In the genomic region with DNA sequence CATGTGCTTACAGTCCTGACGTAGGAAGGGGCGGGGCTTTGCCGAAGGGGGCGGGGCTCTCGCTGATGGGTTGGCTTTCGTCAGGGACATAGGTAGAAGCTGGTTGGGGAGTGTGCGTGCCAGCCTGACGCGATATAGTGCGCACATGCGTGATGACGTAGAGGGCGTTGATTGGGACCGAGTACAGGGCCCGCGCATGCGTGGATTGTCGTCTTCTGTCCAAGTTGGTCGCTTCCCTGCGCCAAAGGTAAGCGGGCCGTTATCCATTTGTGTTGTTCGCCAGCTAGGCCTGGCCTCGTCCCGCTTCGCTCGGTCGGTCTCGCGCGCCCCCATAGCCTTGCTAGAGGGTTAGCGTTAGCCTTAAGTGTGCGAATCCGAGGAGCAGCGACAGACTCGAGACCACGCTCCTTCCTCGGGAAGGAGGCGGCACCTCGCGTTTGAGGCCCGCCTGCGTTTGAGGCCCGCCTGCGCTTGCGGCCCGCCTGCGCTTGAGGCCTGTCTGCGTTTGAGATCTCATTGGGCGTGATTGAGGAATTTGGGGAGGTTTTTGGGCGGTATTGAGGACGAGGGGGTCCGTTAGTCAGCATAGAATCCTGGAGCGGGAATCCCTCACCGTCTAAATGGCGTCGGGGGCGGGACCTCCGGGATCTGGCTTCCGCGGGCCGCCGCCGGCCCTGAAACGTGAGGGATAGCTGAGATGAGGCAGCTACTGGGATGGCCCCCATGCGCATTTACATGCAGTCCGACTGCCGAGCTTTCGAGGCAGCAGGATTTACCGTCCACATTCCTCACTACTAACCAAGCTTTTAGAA, we compare ENCODE assay signal across 8 cellular contexts. TPM values are rescaled to one million over a fixed set of nuclear protein-coding genes. Genes with fewer than 3 reads are reported as not detected.
DNase-seq lines count a peak whose midpoint lies in the region; ATAC-seq, FAIRE-seq and TF ChIP-seq lines count a peak whose summit lies in the region.

Gene XRCC6 (plus strand): TSS at position 197 of the 812 bp plus-strand sequence. CDS start 710 bp downstream, outside the sequence.

- intact Hi-C loops in HepG2 (cut with micrococcal nuclease; ENCODE audit: unreplicated experiment), result no loop called here

- whole genome bisulfite sequencing in HepG2 (ENCODE audit: low lambda C conversion rate), result 0% methylated on average over 26 of the region's 70 CpGs

- peak within 1 kb of the TSS; percentile 99 for H3K9ac ChIP-seq in HepG2 (ENCODE audit: insufficient read depth, low read depth, low read length)

- peaks cover 67% of the 10 kb centered on the region for H3K4me1 ChIP-seq in HepG2 (ENCODE audit: insufficient read depth, low read length)

- POLR2A ChIA-PET in HepG2 (lab: Yijun Ruan, JAX), result interaction anchor here (0.6 to 5.2 kb wide), 37 partner anchors 9 to 326 kb away, joined by 3 to 78 read pairs (median 5); partner anchors contain the start of genes CENPM, CSDC2, PHF5A and PMM1

- CTCF ChIA-PET in HepG2 (lab: Yijun Ruan, JAX; ENCODE audit: low intra/inter-chr PET ratio, low total read pairs), result no interaction called here

- peaks cover 50% of the 10 kb centered on the region for H3K79me2 ChIP-seq in HepG2 (ENCODE audit: insufficient read depth, low read length)

- no peak within 1 kb of the TSS for H2AFZ ChIP-seq in HepG2 (ENCODE audit: low read length)

- no peak for TF ChIP-seq EP300 in HepG2 (IDR thresholded peaks at IDR 0.05; ENCODE audit: low read depth in 2 of 2, low read length in 2 of 2)
- no peak for TF ChIP-seq EP300 in HepG2 (CRISPR knock-in tag; IDR thresholded peaks at IDR 0.05; ENCODE audit: borderline replicate concordance)

- FAIRE-seq in HepG2 (lab: Jason Lieb, UNC), result peak; percentile 93

- H3K4me3 ChIP-seq in HepG2 (replicated peaks in 1 of 3; ENCODE audit: insufficient read depth in 1 of 3, low read depth in 2 of 3, low read length in 3 of 3), result peak within 1 kb of the TSS; percentile 82 to 94 (median 85)

- TF ChIP-seq CTCF in HepG2 (CRISPR knock-in tag; IDR thresholded peaks at IDR 0.05), result peak; percentile 22; the same call in 1 of the 2 replicates

- no peaks in the 10 kb centered on the region; a peak in 1 of 5 replicates for H3K27me3 ChIP-seq in HepG2 (ENCODE audit: control insufficient read depth in 1 of 2, insufficient read depth in 2 of 2, low read length in 2 of 2)

- H3K36me3 ChIP-seq in HepG2 (replicated peaks in 1 of 2; ENCODE audit: control insufficient read depth in 1 of 2, insufficient read depth in 2 of 2, low read length in 2 of 2), result peaks cover under 1 to 18% of the 10 kb centered on the region in 2 experiments; a peak in 2 of 5 replicates

- peak within 1 kb of the TSS; percentile 95 for H3K4me2 ChIP-seq in HepG2 (ENCODE audit: low read depth, low read length)

- TF ChIP-seq POLR2A in HepG2 (IDR thresholded peaks at IDR 0.05; ENCODE audit: insufficient read depth in 1 of 2, low read depth in 2 of 2, low read length in 2 of 2), result peak; percentile 88 to 93

- H3K27ac ChIP-seq in HepG2 (ENCODE audit: extremely low read length, insufficient read depth, low read length), result peak within 1 kb of the TSS; percentile 97

- in situ Hi-C loops in HepG2 (cut with HindIII; ENCODE audit: extremely low pct_ligation_motif_present, low pct_unique_long_range_greater_than_20kb), result no loop called here

- no peaks in the 10 kb centered on the region for H3K9me3 ChIP-seq in HepG2 (ENCODE audit: low read length)

- ATAC-seq in GM19372 (IDR thresholded peaks at IDR 0.05; ENCODE audit: low read depth, unreplicated experiment) (peak; percentile 87), HG03565 (IDR thresholded peaks at IDR 0.05; ENCODE audit: unreplicated experiment) (peak; percentile 72), HepG2 (peak; percentile 80)

- 0 out of 2 replicates have a peak, but pooled peaks have one; percentile 15 for TF ChIP-seq RAD21 in HepG2 (CRISPR knock-in tag; IDR thresholded peaks at IDR 0.05)

- peak; percentile 81 to 100 (median 98) for DNase-seq in C1 segment of cervical spinal cord (lab: John Stamatoyannopoulos, UW)
- peak; percentile 89 for DNase-seq in NCI-H774 (lab: John Stamatoyannopoulos, UW)
- DNase-seq in activated CD4-positive, alpha-beta T cell treated with anti-CD3 and anti-CD28 coated beads, Interleukin-2, amount 50 U/mL, for 4 hours, result peak; percentile 100
- DNase-seq in dermis blood vessel endothelial cell, result peak; percentile 100
- DNase-seq in HepG2 (ENCODE audit: low spot score), result peak; percentile 98
- DNase-seq in stimulated activated CD4-positive, alpha-beta T cell treated with anti-CD3 and anti-CD28 coated beads, Interleukin-4, amount 100 ng/mL, for 1 hour, result peak; percentile 99

- no TSS peak for BruUV-seq in HepG2 (replicated peaks; lab: Mats Ljungman, UMichigan)

- peaks cover 11% of the 10 kb centered on the region for H4K20me1 ChIP-seq in HepG2 (ENCODE audit: insufficient read depth, low read length)

TF ChIP-seq in HepG2, 621 proteins besides CTCF, POLR2A, EP300 and RAD21 (continues in another document):
- TF ChIP-seq MIXL1 (CRISPR knock-in tag; IDR thresholded peaks at IDR 0.05), result no peak
- no peak for TF ChIP-seq ZNF317 (CRISPR knock-in tag; IDR thresholded peaks at IDR 0.05)
- TF ChIP-seq, protein P1, sequence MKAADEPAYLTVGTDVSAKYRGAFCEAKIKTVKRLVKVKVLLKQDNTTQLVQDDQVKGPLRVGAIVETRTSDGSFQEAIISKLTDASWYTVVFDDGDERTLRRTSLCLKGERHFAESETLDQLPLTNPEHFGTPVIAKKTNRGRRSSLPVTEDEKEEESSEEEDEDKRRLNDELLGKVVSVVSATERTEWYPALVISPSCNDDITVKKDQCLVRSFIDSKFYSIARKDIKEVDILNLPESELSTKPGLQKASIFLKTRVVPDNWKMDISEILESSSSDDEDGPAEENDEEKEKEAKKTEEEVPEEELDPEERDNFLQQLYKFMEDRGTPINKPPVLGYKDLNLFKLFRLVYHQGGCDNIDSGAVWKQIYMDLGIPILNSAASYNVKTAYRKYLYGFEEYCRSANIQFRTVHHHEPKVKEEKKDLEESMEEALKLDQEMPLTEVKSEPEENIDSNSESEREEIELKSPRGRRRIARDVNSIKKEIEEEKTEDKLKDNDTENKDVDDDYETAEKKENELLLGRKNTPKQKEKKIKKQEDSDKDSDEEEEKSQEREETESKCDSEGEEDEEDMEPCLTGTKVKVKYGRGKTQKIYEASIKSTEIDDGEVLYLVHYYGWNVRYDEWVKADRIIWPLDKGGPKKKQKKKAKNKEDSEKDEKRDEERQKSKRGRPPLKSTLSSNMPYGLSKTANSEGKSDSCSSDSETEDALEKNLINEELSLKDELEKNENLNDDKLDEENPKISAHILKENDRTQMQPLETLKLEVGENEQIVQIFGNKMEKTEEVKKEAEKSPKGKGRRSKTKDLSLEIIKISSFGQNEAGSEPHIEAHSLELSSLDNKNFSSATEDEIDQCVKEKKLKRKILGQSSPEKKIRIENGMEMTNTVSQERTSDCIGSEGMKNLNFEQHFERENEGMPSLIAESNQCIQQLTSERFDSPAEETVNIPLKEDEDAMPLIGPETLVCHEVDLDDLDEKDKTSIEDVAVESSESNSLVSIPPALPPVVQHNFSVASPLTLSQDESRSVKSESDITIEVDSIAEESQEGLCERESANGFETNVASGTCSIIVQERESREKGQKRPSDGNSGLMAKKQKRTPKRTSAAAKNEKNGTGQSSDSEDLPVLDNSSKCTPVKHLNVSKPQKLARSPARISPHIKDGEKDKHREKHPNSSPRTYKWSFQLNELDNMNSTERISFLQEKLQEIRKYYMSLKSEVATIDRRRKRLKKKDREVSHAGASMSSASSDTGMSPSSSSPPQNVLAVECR (CRISPR knock-in tag; IDR thresholded peaks at IDR 0.05; ENCODE audit: borderline replicate concordance), result peak; percentile 93
- peak; percentile 75 for TF ChIP-seq MEF2D (CRISPR knock-in tag; IDR thresholded peaks at IDR 0.05)
- peak; percentile 44; the same call in 1 of the 2 replicates for TF ChIP-seq HNRNPL (IDR thresholded peaks at IDR 0.05; ENCODE audit: low read depth, low read length)
- TF ChIP-seq SKI (IDR thresholded peaks at IDR 0.05; ENCODE audit: partially characterized antibody), result no peak
- no peak; the same call in none of the 2 replicates for TF ChIP-seq TOPORS (CRISPR knock-in tag; IDR thresholded peaks at IDR 0.05)
- no peak for TF ChIP-seq ZNF672 (CRISPR knock-in tag; IDR thresholded peaks at IDR 0.05)
- TF ChIP-seq POLR2AphosphoS2 (IDR thresholded peaks at IDR 0.05; ENCODE audit: low read depth, low read length), result peak; percentile 77; the same call in 1 of the 2 replicates
- 0 out of 2 replicates have a peak, but pooled peaks have one; percentile 14 for TF ChIP-seq GATA4 (IDR thresholded peaks at IDR 0.05; ENCODE audit: borderline replicate concordance, low read depth)
- no peak; the same call in 1 of the 2 replicates for TF ChIP-seq TBX2 (CRISPR knock-in tag; IDR thresholded peaks at IDR 0.05; ENCODE audit: borderline replicate concordance)
- TF ChIP-seq NFE2L1 (CRISPR knock-in tag; IDR thresholded peaks at IDR 0.05; ENCODE audit: borderline replicate concordance), result peak; percentile 78; the same call in 1 of the 2 replicates
- peak; percentile 76 for TF ChIP-seq DNMT1 (CRISPR knock-in tag; IDR thresholded peaks at IDR 0.05)

RNA-seq across cellular contexts. Expression of gene XRCC6, which starts in this region (rescaled TPM):
- 343 and 459 TPM in 2 replicates for total RNA-seq in dermis blood vessel endothelial cell
- total RNA-seq in HepG2 (2016; rRNA removed; fragmentation: Illumina TruSeq; extraction: Trizol), result 625 and 944 TPM in 2 replicates
- total RNA-seq in HepG2 (2016; cell fraction: cytosol; rRNA removed; fragmentation: Illumina TruSeq; extraction: Trizol; ENCODE audit: low read depth), result 53.4 and 61.8 TPM in 2 replicates
- total RNA-seq in HepG2 (2016; cell fraction: insoluble cytoplasmic fraction; rRNA removed; fragmentation: Illumina TruSeq; extraction: Trizol), result 635 and 912 TPM in 2 replicates
- total RNA-seq in HepG2 (2016; cell fraction: membrane; rRNA removed; fragmentation: Illumina TruSeq; extraction: Trizol), result 124 and 145 TPM in 2 replicates
- total RNA-seq in HepG2 (2016; cell fraction: nucleus; rRNA removed; fragmentation: Illumina TruSeq; extraction: Trizol), result 234 and 241 TPM in 2 replicates
- polyA plus RNA-seq in HepG2 (2011; rRNA removed), result 109 and 124 TPM in 2 replicates
- 106 and 126 TPM in 2 replicates for polyA plus RNA-seq in HepG2 (2011; cell fraction: cytosol; rRNA removed)
- polyA plus RNA-seq in HepG2 (2011; cell fraction: nucleus; rRNA removed), result 30.7 and 40.3 TPM in 2 replicates
- polyA plus RNA-seq in HepG2 (2012), result 246 and 411 TPM in 2 replicates
- polyA plus RNA-seq in HepG2 (2016; cell fraction: cytosol; fragmentation: Illumina TruSeq; extraction: Trizol; ENCODE audit: low read depth), result 34.4 and 42.4 TPM in 2 replicates
- polyA plus RNA-seq in HepG2 (2016; cell fraction: insoluble cytoplasmic fraction; fragmentation: Illumina TruSeq; extraction: Trizol; ENCODE audit: low read depth), result 671 and 701 TPM in 2 replicates
- 64.7 and 77.0 TPM in 2 replicates for polyA plus RNA-seq in HepG2 (2016; cell fraction: membrane; fragmentation: Illumina TruSeq; extraction: Trizol; ENCODE audit: low read depth)
- 237 and 254 TPM in 2 replicates for polyA plus RNA-seq in HepG2 (2016; cell fraction: nucleus; fragmentation: Illumina TruSeq; extraction: Trizol; ENCODE audit: insufficient read depth, low read depth)
- polyA minus RNA-seq in HepG2 (2011; rRNA and poly(A)+ RNA removed; ENCODE audit: low replicate concordance), result 102 and 167 TPM in 2 replicates
- 71.6 and 76.1 TPM in 2 replicates for polyA minus RNA-seq in HepG2 (2011; cell fraction: cytosol; rRNA and poly(A)+ RNA removed)
- polyA minus RNA-seq in HepG2 (2011; cell fraction: nucleus; rRNA and poly(A)+ RNA removed), result 38.2 and 41.5 TPM in 2 replicates

Comparison
In these comparisons a context has a peak if more than half of its experiments do, and no peak if none do; other contexts are left out.
1. Peak in every context shown above with its lines: DNase-seq, ATAC-seq, H3K4me3 ChIP-seq and H3K27ac ChIP-seq.